In the genomic region with DNA sequence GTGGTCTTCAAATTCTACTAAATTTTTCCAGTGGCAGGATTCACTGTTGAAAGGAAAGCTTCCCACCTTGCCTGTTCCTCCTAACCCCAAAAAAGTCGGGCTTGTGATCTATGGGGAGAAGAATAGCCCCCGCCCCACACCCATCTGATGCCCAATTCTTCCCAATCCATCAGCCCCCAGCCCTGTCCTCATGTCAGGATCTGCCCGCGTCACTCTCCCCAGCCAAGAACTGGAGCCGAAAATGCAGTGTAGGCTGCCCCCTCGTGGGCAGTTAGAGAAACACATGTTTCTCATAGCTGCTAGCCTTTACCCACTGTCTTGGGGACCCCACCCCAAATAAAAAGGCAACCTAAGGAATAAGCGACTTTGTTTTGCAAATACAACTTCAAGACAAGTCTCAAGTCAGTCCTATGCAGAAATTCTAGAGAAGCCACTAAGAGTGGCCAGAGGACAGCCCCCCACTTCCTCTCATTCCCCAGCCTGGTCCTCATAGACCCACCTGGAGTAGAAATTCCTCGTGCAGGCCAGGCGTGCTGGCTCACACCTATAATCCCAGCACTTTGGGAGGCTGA, we compare ENCODE assay signal across 9 cellular contexts. TPM values are rescaled to one million over a fixed set of nuclear protein-coding genes. Genes with fewer than 3 reads are reported as not detected.
DNase-seq lines count a peak whose midpoint lies in the region; ATAC-seq, FAIRE-seq and TF ChIP-seq lines count a peak whose summit lies in the region.
"Had no signal": no experiment of that assay in that cellular context is flagged by ENCODE, and none has a peak within 500 bp of the region (broad histone marks: within the 10 kb centered on the region; RNA-seq: fewer than 3 reads in every experiment).

No MANE protein-coding gene starts in this region.

- no peaks in the 10 kb centered on the region for H3K79me2 ChIP-seq in astrocyte (ENCODE audit: insufficient read depth, low read length)

- no peaks in the 10 kb centered on the region for H3K4me1 ChIP-seq in astrocyte (ENCODE audit: insufficient read depth, low read length)
- peaks cover 2% of the 10 kb centered on the region for H3K4me1 ChIP-seq in skeletal muscle satellite cell (ENCODE audit: control insufficient read depth, insufficient read depth, low read length)

- H3K36me3 ChIP-seq in astrocyte (ENCODE audit: insufficient read depth, low read length) (no peaks in the 10 kb centered on the region), skeletal muscle satellite cell (ENCODE audit: insufficient read depth, low read length) (no peaks in the 10 kb centered on the region)

- peak overlapping the region; percentile 12 for H3K4me3 Mint-ChIP-seq in astrocyte (ENCODE audit: unreplicated experiment)

- H3K27me3 Mint-ChIP-seq in astrocyte (ENCODE audit: low read depth, unreplicated experiment), result peaks cover 21% of the 10 kb centered on the region

- H3K9me3 Mint-ChIP-seq in astrocyte (ENCODE audit: unreplicated experiment), result no peaks in the 10 kb centered on the region

- H3K4me3 ChIP-seq in astrocyte (ENCODE audit: insufficient read depth, low read depth, low read length) (no peak overlapping the region), skeletal muscle satellite cell (ENCODE audit: low read length) (peak overlapping the region; percentile 40)

- TF ChIP-seq RAD21 in Ishikawa (IDR thresholded peaks at IDR 0.05; ENCODE audit: low read depth), result peak; percentile 96

- peak overlapping the region; percentile 38 for H2AFZ ChIP-seq in astrocyte (ENCODE audit: low read depth, low read length)

- H3K9me3 ChIP-seq in astrocyte (ENCODE audit: insufficient read depth, low read depth, low read length) (no peaks in the 10 kb centered on the region), skeletal muscle satellite cell (replicated peaks; ENCODE audit: low read length) (no peaks in the 10 kb centered on the region)

- FAIRE-seq in astrocyte (lab: Jason Lieb, UNC), result no peak

- TF ChIP-seq CTCF in astrocyte (IDR thresholded peaks at IDR 0.05; ENCODE audit: insufficient read depth, low read depth, low read length), result peak; percentile 76

- DNase-seq in EL (peak; percentile 59), astrocyte (ENCODE audit: low read depth) (no peak), hepatic stellate cell (ENCODE audit: low spot score) (peak; percentile 81), OCI-M2 (lab: John Stamatoyannopoulos, UW; ENCODE audit: unreplicated experiment) (no peak)

- no peaks in the 10 kb centered on the region for H3K36me3 Mint-ChIP-seq in astrocyte (ENCODE audit: low read depth, unreplicated experiment)

- H3K9ac ChIP-seq in astrocyte (ENCODE audit: low read length) (no peak overlapping the region), skeletal muscle satellite cell (ENCODE audit: low read depth, low read length) (no peak overlapping the region)

- H3K27ac ChIP-seq in astrocyte (ENCODE audit: low read depth, low read length), result no peak overlapping the region

- H4K20me1 ChIP-seq in astrocyte (ENCODE audit: insufficient read depth, low read length), result no peaks in the 10 kb centered on the region

- H3K27me3 ChIP-seq in astrocyte (ENCODE audit: insufficient read depth, low read length), result peaks cover 13% of the 10 kb centered on the region
- peaks cover 34% of the 10 kb centered on the region for H3K27me3 ChIP-seq in skeletal muscle satellite cell (ENCODE audit: control insufficient read depth, insufficient read depth, low read length)

- ATAC-seq in SK-N-SH treated with all-trans-retinoic acid at 6 μM for 48 hours (peak; percentile 66), HG03045 (IDR thresholded peaks at IDR 0.05; ENCODE audit: unreplicated experiment) (no peak)

- H3K4me2 ChIP-seq in astrocyte (ENCODE audit: low read length), result peak overlapping the region; percentile 75
- peak overlapping the region; percentile 71 for H3K4me2 ChIP-seq in skeletal muscle satellite cell (ENCODE audit: low read length)

- TF ChIP-seq EP300 in Ishikawa (IDR thresholded peaks at IDR 0.05; ENCODE audit: borderline replicate concordance), result no peak

- peaks cover 2% of the 10 kb centered on the region for H3K4me1 Mint-ChIP-seq in astrocyte (ENCODE audit: low read depth, unreplicated experiment)

- H3K27ac Mint-ChIP-seq in astrocyte (ENCODE audit: unreplicated experiment), result peak overlapping the region; percentile 36

TF ChIP-seq in Ishikawa, 13 proteins besides CTCF, POLR2A, EP300 and RAD21 (continues in another document):
- TF ChIP-seq, protein P1, sequence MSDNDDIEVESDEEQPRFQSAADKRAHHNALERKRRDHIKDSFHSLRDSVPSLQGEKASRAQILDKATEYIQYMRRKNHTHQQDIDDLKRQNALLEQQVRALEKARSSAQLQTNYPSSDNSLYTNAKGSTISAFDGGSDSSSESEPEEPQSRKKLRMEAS (IDR thresholded peaks at IDR 0.05), result no peak
- no peak for TF ChIP-seq TEAD4 (IDR thresholded peaks at IDR 0.05)
- TF ChIP-seq, protein P2, sequence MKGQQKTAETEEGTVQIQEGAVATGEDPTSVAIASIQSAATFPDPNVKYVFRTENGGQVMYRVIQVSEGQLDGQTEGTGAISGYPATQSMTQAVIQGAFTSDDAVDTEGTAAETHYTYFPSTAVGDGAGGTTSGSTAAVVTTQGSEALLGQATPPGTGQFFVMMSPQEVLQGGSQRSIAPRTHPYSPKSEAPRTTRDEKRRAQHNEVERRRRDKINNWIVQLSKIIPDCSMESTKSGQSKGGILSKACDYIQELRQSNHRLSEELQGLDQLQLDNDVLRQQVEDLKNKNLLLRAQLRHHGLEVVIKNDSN (IDR thresholded peaks at IDR 0.05), result no peak
- TF ChIP-seq EGR1 (IDR thresholded peaks at IDR 0.05), result no peak
- 0 out of 2 replicates have a peak, but pooled peaks have one; percentile 16 for TF ChIP-seq NFIC (IDR thresholded peaks at IDR 0.05)
- TF ChIP-seq CREB1 (IDR thresholded peaks at IDR 0.05; ENCODE audit: low read depth), result no peak
- TF ChIP-seq YY1 (IDR thresholded peaks at IDR 0.05; ENCODE audit: low read depth), result no peak
- TF ChIP-seq TCF12 (IDR thresholded peaks at IDR 0.05; ENCODE audit: low read depth), result no peak
- TF ChIP-seq FOXM1 (IDR thresholded peaks at IDR 0.05; ENCODE audit: borderline replicate concordance, low read depth), result no peak
- peak; percentile 87; the same call in 1 of the 2 replicates for TF ChIP-seq ZBTB7A (IDR thresholded peaks at IDR 0.05; ENCODE audit: low read depth)

TF ChIP-seq in SK-N-SH treated with all-trans-retinoic acid at 6 μM for 48 hours, 23 proteins besides CTCF, POLR2A, EP300 and RAD21:
- TF ChIP-seq PPARA (CRISPR knock-in tag; IDR thresholded peaks at IDR 0.05; ENCODE audit: borderline replicate concordance), result no peak
- no peak for TF ChIP-seq TCF4 (CRISPR knock-in tag; IDR thresholded peaks at IDR 0.05; ENCODE audit: borderline replicate concordance)
TF ChIP-seq in SK-N-SH treated with all-trans-retinoic acid at 6 μM for 48 hours: peak in this region for 0.

RNA-seq across cellular contexts. Expression of gene CSK, which starts 13.0 kb away (rescaled TPM):
- 45.4 and 49.8 TPM in 2 replicates for total RNA-seq in astrocyte
- total RNA-seq in skeletal muscle satellite cell (2012; rRNA removed), result 40.1 and 40.8 TPM in 2 replicates

RNA-seq across cellular contexts. Expression of gene CYP1A2, which starts 20.2 kb away (rescaled TPM):
- not detected in 2 replicates for total RNA-seq in astrocyte
- total RNA-seq in skeletal muscle satellite cell (2012; rRNA removed), result not detected in 2 replicates
- total RNA-seq: temporal lobe had no signal

RNA-seq across cellular contexts. Expression of gene CYP1A1, which starts 43.5 kb away (rescaled TPM):
- total RNA-seq in astrocyte, result 0.58 and 0.91 TPM in 2 replicates
- total RNA-seq in skeletal muscle satellite cell (2012; rRNA removed), result under 0.01 and 0.25 TPM in 2 replicates

RNA-seq across cellular contexts. Expression of gene LMAN1L, which starts 43.8 kb away (rescaled TPM):
- 0.32 TPM in 1 of 2 replicates, not detected in the other for total RNA-seq in astrocyte
- under 0.01 TPM in 1 of 2 replicates, not detected in the other for total RNA-seq in skeletal muscle satellite cell (2012; rRNA removed)
- total RNA-seq: temporal lobe had no signal

RNA-seq across cellular contexts. Expression of gene CPLX3, which starts 57.6 kb away (rescaled TPM):
- total RNA-seq in astrocyte, result not detected in 2 replicates
- total RNA-seq in skeletal muscle satellite cell (2012; rRNA removed), result not detected in 2 replicates

Comparison
In these comparisons a context has a peak if more than half of its experiments do, and no peak if none do; other contexts are left out.
1. DNase-seq: peak in EL (single experiment) and hepatic stellate cell (single experiment); none in astrocyte (single experiment) and OCI-M2 (single experiment).